11 cellular contexts compared by ENCODE assay signal in the genomic region with DNA sequence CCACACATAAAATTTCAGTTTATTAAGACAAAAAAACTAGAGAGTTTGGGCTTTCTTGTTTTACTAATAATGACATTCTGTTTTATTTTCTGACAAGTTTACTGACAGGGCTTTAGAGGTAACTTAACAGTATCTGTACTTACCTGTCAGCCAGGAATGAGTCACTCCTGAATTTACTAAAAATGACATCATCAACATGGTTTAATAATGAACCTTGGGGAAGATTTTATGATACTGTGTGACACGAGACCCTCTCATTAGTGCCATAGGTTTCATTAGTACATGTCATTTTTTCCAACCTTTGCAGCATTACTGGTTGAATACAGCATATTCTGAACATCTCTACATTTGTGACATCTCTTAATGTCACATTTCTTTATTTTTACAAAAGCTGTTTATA.
A peak's percentile ranks its signal among the peaks of the same experiment; 100 is the strongest.
DNase-seq lines count a peak whose midpoint lies in the region; ATAC-seq, FAIRE-seq and TF ChIP-seq lines count a peak whose summit lies in the region.
"Had no signal": no experiment of that assay in that cellular context is flagged by ENCODE, and none has a peak within 500 bp of the region (broad histone marks: within the 10 kb centered on the region; RNA-seq: fewer than 3 reads in every experiment).

No MANE protein-coding gene starts in this region.

- no peaks in the 10 kb centered on the region for H3K4me1 ChIP-seq in K562 (replicated peaks in 1 of 2; ENCODE audit: control insufficient read depth in 2 of 2, insufficient read depth in 2 of 2, low read length in 2 of 2)
- peaks cover 28% of the 10 kb centered on the region for H3K4me1 ChIP-seq in MM.1S (ENCODE audit: low read length)

- no peak overlapping the region for H3K9ac ChIP-seq in K562 (ENCODE audit: insufficient read depth in 1 of 2, low read depth in 2 of 2, low read length in 2 of 2)
- H3K9ac ChIP-seq in MM.1S (ENCODE audit: low read length): no peak overlapping the region

- H3K36me3 ChIP-seq in K562 (ENCODE audit: control insufficient read depth, insufficient read depth, low read length) (no peaks in the 10 kb centered on the region), MM.1S (replicated peaks; ENCODE audit: insufficient read depth, low read length) (no peaks in the 10 kb centered on the region)
- H3K36me3 ChIP-seq: neutrophil had no signal

- TF ChIP-seq POLR2A in K562 (conservative IDR thresholded peaks at IDR 0.05): no peak

- BruUV-seq in K562 (replicated peaks; lab: Mats Ljungman, UMichigan): no TSS peak

- no peak overlapping the region for H3K4me3 ChIP-seq in K562
- no peak overlapping the region for H3K4me3 ChIP-seq in MM.1S (ENCODE audit: low read length)

- WGBS in K562 (ENCODE audit: insufficient coverage, low coverage, missing lambda C conversion rate): 0% methylated on average over 1 of the region's 1 CpG

- H3K79me2 ChIP-seq in K562 (ENCODE audit: control insufficient read depth, insufficient read depth, low read length) (no peaks in the 10 kb centered on the region), MM.1S (ENCODE audit: low read length) (no peaks in the 10 kb centered on the region)

- no peaks in the 10 kb centered on the region for H3K27me3 Mint-ChIP-seq in natural killer cell (ENCODE audit: low read depth in 2 of 2)
- H3K27me3 Mint-ChIP-seq: activated B cell treated with CpG ODN at 0.5 μM for 24 hours, brain had no signal

- H3K27me3 ChIP-seq in K562 (ENCODE audit: control insufficient read depth in 2 of 2, insufficient read depth in 2 of 2, low read length in 2 of 2): no peaks in the 10 kb centered on the region
- H3K27me3 ChIP-seq in MM.1S (replicated peaks; ENCODE audit: insufficient read depth, low read length): no peaks in the 10 kb centered on the region
- H3K27me3 ChIP-seq: neutrophil had no signal

- H3K9me1 ChIP-seq in K562 (ENCODE audit: control insufficient read depth, insufficient read depth, low read length): no peaks in the 10 kb centered on the region

- H3K27ac ChIP-seq in K562 (ENCODE audit: extremely low read depth, low read depth, low read length): no peak overlapping the region
- no peak overlapping the region for H3K27ac ChIP-seq in MM.1S (ENCODE audit: low read length)
- H3K27ac ChIP-seq: neutrophil had no signal

- no peak overlapping the region for H3K4me2 ChIP-seq in K562 (ENCODE audit: insufficient read depth, low read length)
- no peak overlapping the region for H3K4me2 ChIP-seq in MM.1S (ENCODE audit: low read depth, low read length)

- peaks cover 16% of the 10 kb centered on the region for H3F3A ChIP-seq in MM.1S (ENCODE audit: insufficient read depth, low read length)

- ATAC-seq in GM19452 (IDR thresholded peaks at IDR 0.05; ENCODE audit: unreplicated experiment) (peak; percentile 61), HG03039 (IDR thresholded peaks at IDR 0.05; ENCODE audit: unreplicated experiment) (peak; percentile 64), K562 (no peak), natural killer cell (no peak)

- H3K9me3 Mint-ChIP-seq in natural killer cell: peaks cover 7 to 9% of the 10 kb centered on the region in 2 donors
- H3K9me3 Mint-ChIP-seq: activated B cell treated with CpG ODN at 0.5 μM for 24 hours, brain had no signal

- H3K4me3 Mint-ChIP-seq in natural killer cell: no peak overlapping the region
- H3K4me3 Mint-ChIP-seq: activated B cell treated with CpG ODN at 0.5 μM for 24 hours, brain had no signal

- no peak for FAIRE-seq in K562 (lab: Jason Lieb, UNC)

- H3K4me1 Mint-ChIP-seq in natural killer cell: no peaks in the 10 kb centered on the region
- H3K4me1 Mint-ChIP-seq: activated B cell treated with CpG ODN at 0.5 μM for 24 hours had no signal

- H4K20me1 ChIP-seq in K562 (replicated peaks; ENCODE audit: control insufficient read depth, insufficient read depth, low read length) (no peaks in the 10 kb centered on the region), MM.1S (ENCODE audit: insufficient read depth, low read length) (no peaks in the 10 kb centered on the region)

- CTCF ChIA-PET in K562 (lab: Yijun Ruan, JAX; ENCODE audit: low intra/inter-chr PET ratio): no interaction called here

- H3K9me2 ChIP-seq in MM.1S (replicated peaks; ENCODE audit: insufficient read depth, low read length): no peaks in the 10 kb centered on the region

- TF ChIP-seq RAD21 in K562 (CRISPR knock-in tag; conservative IDR thresholded peaks at IDR 0.05 in 1 of 2, IDR thresholded peaks at IDR 0.05 in 1 of 2): no peak

- no peak overlapping the region for H3K27ac Mint-ChIP-seq in natural killer cell
- H3K27ac Mint-ChIP-seq: activated B cell treated with CpG ODN at 0.5 μM for 24 hours had no signal

- DNase-seq in DMS53 (lab: John Stamatoyannopoulos, UW) (peak; percentile 71), K562 (ENCODE audit: extremely low read depth in 1 of 4, low spot score in 3 of 4) (no peak), NCI-H1694 (lab: John Stamatoyannopoulos, UW) (no peak), NOMO-1 treated with dmso at 0.1 percent for 144 hours (lab: John Stamatoyannopoulos, UW; ENCODE audit: unreplicated experiment) (no peak), MM.1S (no peak), natural killer cell (no peak)
- DNase-seq: activated B cell treated with CpG ODN at 0.5 μM for 24 hours had no signal

- H3K9me3 ChIP-seq in K562 (replicated peaks; ENCODE audit: control insufficient read depth, insufficient read depth, low read depth, low read length) (peaks cover 3% of the 10 kb centered on the region; the same call in 1 of the 2 replicates), MM.1S (replicated peaks; ENCODE audit: insufficient read depth, low read length) (no peaks in the 10 kb centered on the region)
- H3K9me3 ChIP-seq: neutrophil had no signal

- POLR2A ChIA-PET in K562 (lab: Yijun Ruan, JAX): no interaction called here

- TF ChIP-seq CTCF in K562 (IDR thresholded peaks at IDR 0.05 in 2 of 3, conservative IDR thresholded peaks at IDR 0.05 in 1 of 3; ENCODE audit: insufficient read depth in 2 of 3, low read depth in 1 of 3, low read length in 3 of 3): no peak
- TF ChIP-seq CTCF in MM.1S (IDR thresholded peaks at IDR 0.05; ENCODE audit: low read length): no peak
- no peak for TF ChIP-seq CTCF in natural killer cell (IDR thresholded peaks at IDR 0.05)

- intact Hi-C loops in K562 (cut with micrococcal nuclease) (no loop called here), natural killer cell (cut with micrococcal nuclease) (no loop called here)

- in situ Hi-C loops in K562 (cut with MboI): no loop called here

- H3K36me3 Mint-ChIP-seq in natural killer cell: no peaks in the 10 kb centered on the region
- H3K36me3 Mint-ChIP-seq: brain had no signal

- H2AFZ ChIP-seq in K562 (ENCODE audit: low read depth, low read length) (no peak overlapping the region), MM.1S (ENCODE audit: low read length) (no peak overlapping the region)

- no peak for TF ChIP-seq EP300 in K562 (IDR thresholded peaks at IDR 0.05; ENCODE audit: low read length)

TF ChIP-seq in K562, 482 proteins besides CTCF, POLR2A, EP300 and RAD21:
- TF ChIP-seq, protein P1, sequence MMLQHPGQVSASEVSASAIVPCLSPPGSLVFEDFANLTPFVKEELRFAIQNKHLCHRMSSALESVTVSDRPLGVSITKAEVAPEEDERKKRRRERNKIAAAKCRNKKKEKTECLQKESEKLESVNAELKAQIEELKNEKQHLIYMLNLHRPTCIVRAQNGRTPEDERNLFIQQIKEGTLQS (IDR thresholded peaks at IDR 0.05): peak; percentile 31; the same call in 1 of the 2 replicates
- TF ChIP-seq, protein P1 (CRISPR knock-in tag; conservative IDR thresholded peaks at IDR 0.05): no peak
- no peak for TF ChIP-seq BCOR (IDR thresholded peaks at IDR 0.05)

Comparison
In these comparisons a context has a peak if more than half of its experiments do, and no peak if none do; other contexts are left out.
1. ATAC-seq: peak in GM19452 (single experiment) and HG03039 (single experiment); none in K562 (single experiment) and natural killer cell (0 of 3).